ENCODE assay signal across 36 cellular contexts in the genomic region with DNA sequence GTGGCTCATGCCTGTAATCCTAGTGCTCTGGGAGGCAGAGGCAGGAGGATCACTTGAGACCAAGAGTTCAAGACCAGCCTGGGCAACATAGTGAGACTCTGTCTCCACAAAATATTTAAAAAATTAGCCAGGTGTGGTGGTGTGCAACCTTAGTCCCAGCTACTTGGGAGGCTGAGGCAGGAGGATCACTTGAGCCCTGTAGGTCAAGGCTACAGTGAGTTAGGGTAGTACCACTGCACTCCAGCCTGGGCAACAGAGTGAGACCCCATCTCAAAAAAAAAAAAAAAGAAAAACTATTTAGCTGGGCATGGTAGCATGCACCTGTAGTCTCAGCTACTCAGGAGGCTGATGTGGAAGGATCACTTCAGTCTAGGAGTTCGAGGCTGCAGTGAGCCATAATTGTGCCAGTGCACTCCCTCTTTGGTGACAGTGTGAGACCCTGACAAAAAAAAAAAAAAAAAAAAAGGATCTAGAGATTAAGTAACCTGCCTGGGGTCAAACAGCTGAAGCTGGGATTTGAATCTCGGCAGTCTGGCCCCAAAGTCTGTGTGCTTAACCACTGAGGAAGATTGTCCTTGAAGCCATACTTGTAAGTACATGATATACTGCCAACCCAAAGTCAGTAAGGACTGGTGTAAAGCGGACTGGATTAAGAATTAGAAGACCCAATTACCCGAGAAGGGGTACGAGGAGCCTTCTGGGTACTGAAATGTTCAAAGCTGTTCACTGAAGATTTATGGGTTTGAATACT. TPM values are rescaled to one million over a fixed set of nuclear protein-coding genes. Genes with fewer than 3 reads are reported as not detected.
"Had no signal": no experiment of that assay in that cellular context is flagged by ENCODE, and none has a peak within 500 bp of the region (broad histone marks: within the 10 kb centered on the region; RNA-seq: fewer than 3 reads in every experiment).

No MANE protein-coding gene starts in this region.

- DNase-seq: activated CD4-positive, alpha-beta T cell treated with anti-CD3 and anti-CD28 coated beads for 1 hour; activated CD4-positive, alpha-beta T cell treated with anti-CD3 and anti-CD28 coated beads for 4 hours; activated CD4-positive, alpha-beta T cell treated with anti-CD3 and anti-CD28 coated beads, Interleukin-2, amount 10 ng/mL, durations not matched to agents 7 days and 5 days; activated CD4-positive, alpha-beta T cell treated with anti-CD3 and anti-CD28 coated beads, Interleukin-2, amount 50 U/mL, for 4 hours; activated CD8-positive, alpha-beta memory T cell treated with anti-CD3 and anti-CD28 coated beads for 24 hours; activated CD8-positive, alpha-beta T cell treated with anti-CD3 and anti-CD28 coated beads for 36 hours; activated effector memory CD4-positive, alpha-beta T cell treated with Interleukin-2 at 50 U/mL for 16 hours; activated gamma-delta T cell treated with Interleukin-2 at 50 U/mL for 16 hours; activated naive CD4-positive, alpha-beta T cell treated with Interleukin-2 at 50 U/mL for 16 hours; activated naive CD8-positive, alpha-beta T cell treated with anti-CD3 and anti-CD28 coated beads for 36 hours; activated naive CD8-positive, alpha-beta T cell treated with anti-CD3 and anti-CD28 coated beads, Interleukin-2, amount 50 U/mL, for 24 hours; activated T-cell treated with anti-CD3 and anti-CD28 coated beads, Interleukin-2, amount 50 U/mL, for 4 hours; adrenal gland; central memory CD4-positive, alpha-beta T cell; cerebellar nuclear complex; colonic mucosa; effector CD8-positive, alpha-beta T cell; esophagus squamous epithelium; foreskin melanocyte; heart right ventricle; T-cell; T1000 had no signal

- H3K4me1 ChIP-seq: adrenal gland, ascending aorta, breast epithelium, esophagus squamous epithelium, heart right ventricle had no signal

- H3K27ac Mint-ChIP-seq: activated CD4-positive, alpha-beta T cell treated with anti-CD3 and anti-CD28 coated beads, Interleukin-2, amount 10 ng/mL, durations not matched to agents 7 days and 5 days; activated CD8-positive, alpha-beta T cell treated with anti-CD3 and anti-CD28 coated beads for 36 hours; activated naive CD8-positive, alpha-beta T cell treated with anti-CD3 and anti-CD28 coated beads for 36 hours; activated naive CD8-positive, alpha-beta T cell treated with anti-CD3 and anti-CD28 coated beads, Interleukin-2, amount 50 U/mL, for 24 hours; activated T-helper 17 cell treated with anti-CD3 and anti-CD28 coated beads, Interleukin-2, amount 50 U/mL, for 72 hours; T-cell; T-helper 1 cell treated with Interleukin-12 subunit alpha and Interleukin-12 subunit beta and Interleukin-4 antibody, amounts not matched to agents 30 μg/mL and 1 μg/mL, for 36 hours; T-helper 2 cell treated with Interferon-gamma antibody and Interleukin-4, amounts not matched to agents 5 μg/mL and 100 μg/mL, for 36 hours had no signal

- H3K9me3 Mint-ChIP-seq: activated CD4-positive, alpha-beta T cell treated with anti-CD3 and anti-CD28 coated beads, Interleukin-2, amount 10 ng/mL, durations not matched to agents 7 days and 5 days; activated CD8-positive, alpha-beta T cell treated with anti-CD3 and anti-CD28 coated beads for 36 hours; activated naive CD4-positive, alpha-beta T cell treated with anti-CD3 and anti-CD28 coated beads, Interleukin-2, amount 50 U/mL, for 24 hours; activated naive CD8-positive, alpha-beta T cell treated with anti-CD3 and anti-CD28 coated beads for 36 hours; activated naive CD8-positive, alpha-beta T cell treated with anti-CD3 and anti-CD28 coated beads, Interleukin-2, amount 50 U/mL, for 24 hours; activated T-cell treated with anti-CD3 and anti-CD28 coated beads, Interleukin-2, amount 50 U/mL, for 4 hours; activated T-helper 17 cell treated with anti-CD3 and anti-CD28 coated beads, Interleukin-2, amount 50 U/mL, for 72 hours; brain; T-cell; T-helper 1 cell treated with Interleukin-12 subunit alpha and Interleukin-12 subunit beta and Interleukin-4 antibody, amounts not matched to agents 30 μg/mL and 1 μg/mL, for 36 hours; T-helper 2 cell treated with Interferon-gamma antibody and Interleukin-4, amounts not matched to agents 5 μg/mL and 100 μg/mL, for 36 hours had no signal

- H3K4me3 ChIP-seq: adrenal gland, ascending aorta, breast epithelium, cardiac muscle cell, colonic mucosa, esophagus squamous epithelium, gastroesophageal sphincter, heart right ventricle had no signal

- H3K4me1 Mint-ChIP-seq: activated CD4-positive, alpha-beta T cell treated with anti-CD3 and anti-CD28 coated beads, Interleukin-2, amount 10 ng/mL, durations not matched to agents 7 days and 5 days; activated naive CD4-positive, alpha-beta T cell treated with anti-CD3 and anti-CD28 coated beads, Interleukin-2, amount 50 U/mL, for 24 hours; activated naive CD8-positive, alpha-beta T cell treated with anti-CD3 and anti-CD28 coated beads for 36 hours; activated naive CD8-positive, alpha-beta T cell treated with anti-CD3 and anti-CD28 coated beads, Interleukin-2, amount 50 U/mL, for 24 hours; activated T-helper 17 cell treated with anti-CD3 and anti-CD28 coated beads, Interleukin-2, amount 50 U/mL, for 72 hours; T-cell had no signal

- H3K27me3 Mint-ChIP-seq: brain had no signal

- H3K9me3 ChIP-seq: adrenal gland, ascending aorta, breast epithelium, colonic mucosa, esophagus squamous epithelium, gastroesophageal sphincter, heart right ventricle had no signal

- H3K4me3 Mint-ChIP-seq: activated CD4-positive, alpha-beta T cell treated with anti-CD3 and anti-CD28 coated beads, Interleukin-2, amount 10 ng/mL, durations not matched to agents 7 days and 5 days; activated CD8-positive, alpha-beta T cell treated with anti-CD3 and anti-CD28 coated beads for 36 hours; activated naive CD4-positive, alpha-beta T cell treated with anti-CD3 and anti-CD28 coated beads, Interleukin-2, amount 50 U/mL, for 24 hours; activated naive CD8-positive, alpha-beta T cell treated with anti-CD3 and anti-CD28 coated beads for 36 hours; activated naive CD8-positive, alpha-beta T cell treated with anti-CD3 and anti-CD28 coated beads, Interleukin-2, amount 50 U/mL, for 24 hours; activated T-cell treated with anti-CD3 and anti-CD28 coated beads, Interleukin-2, amount 50 U/mL, for 4 hours; activated T-helper 17 cell treated with anti-CD3 and anti-CD28 coated beads, Interleukin-2, amount 50 U/mL, for 72 hours; brain; T-cell; T-helper 1 cell treated with Interleukin-12 subunit alpha and Interleukin-12 subunit beta and Interleukin-4 antibody, amounts not matched to agents 30 μg/mL and 1 μg/mL, for 36 hours; T-helper 2 cell treated with Interferon-gamma antibody and Interleukin-4, amounts not matched to agents 5 μg/mL and 100 μg/mL, for 36 hours had no signal

- H3K27me3 ChIP-seq: adrenal gland, ascending aorta, breast epithelium, colonic mucosa, gastroesophageal sphincter had no signal

- FAIRE-seq: endometrium, endothelial cell of umbilical vein had no signal

- H3K27ac ChIP-seq: adrenal gland, ascending aorta, breast epithelium, cardiac muscle cell, colonic mucosa, epithelial cell of prostate, esophagus squamous epithelium, gastroesophageal sphincter, heart right ventricle had no signal

- H3K36me3 Mint-ChIP-seq: activated naive CD4-positive, alpha-beta T cell treated with anti-CD3 and anti-CD28 coated beads, Interleukin-2, amount 50 U/mL, for 24 hours; activated naive CD8-positive, alpha-beta T cell treated with anti-CD3 and anti-CD28 coated beads for 36 hours; brain; T-cell had no signal

- H3K36me3 ChIP-seq: adrenal gland, ascending aorta, breast epithelium, cardiac muscle cell, colonic mucosa, esophagus squamous epithelium, gastroesophageal sphincter, heart right ventricle had no signal

RNA-seq across cellular contexts. Expression of a gene that starts 31.8 kb away (rescaled TPM):
- total RNA-seq: activated CD4-positive, alpha-beta T cell treated with anti-CD3 and anti-CD28 coated beads, Interleukin-2, amount 10 ng/mL, durations not matched to agents 7 days and 5 days; activated CD8-positive, alpha-beta T cell treated with anti-CD3 and anti-CD28 coated beads for 36 hours; activated naive CD8-positive, alpha-beta T cell treated with anti-CD3 and anti-CD28 coated beads for 36 hours; activated T-cell treated with anti-CD3 and anti-CD28 coated beads, Interleukin-2, amount 50 U/mL, for 4 hours; activated T-helper 17 cell treated with anti-CD3 and anti-CD28 coated beads, Interleukin-2, amount 50 U/mL, for 72 hours; endothelial cell of umbilical vein; fibroblast of lung; glomerular endothelial cell had no signal
- polyA plus RNA-seq: endothelial cell of umbilical vein, fibroblast of lung had no signal
